ENCODE assay signal across 29 cellular contexts in genomic region chr2:100620481-100620880, GRCh38.
"Had no signal": no experiment of that assay in that cellular context is flagged by ENCODE, and none has a peak within 500 bp of the region (broad histone marks: within the 10 kb centered on the region; RNA-seq: fewer than 3 reads in every experiment).

No MANE protein-coding gene starts in this region.

- H3K9me3 ChIP-seq: left lung, lower lobe of right lung, mucosa of descending colon, ovary, prostate gland, transverse colon, upper lobe of right lung had no signal

- H3K27ac ChIP-seq: left lung, lower lobe of right lung, ovary, prostate gland, skin epidermis, transverse colon, upper lobe of right lung had no signal

- ATAC-seq: left colon; left lung; lower lobe of right lung; mucosa of descending colon; naive thymus-derived CD4-positive, alpha-beta T cell; right cardiac atrium; sciatic nerve; stimulated activated memory B cell treated with anti-CD40 and anti-IgM and Interleukin-4, amounts not matched to agents 10 μg/mL and 1 μg/mL and 100 μg/mL, for 72 hours; stimulated activated naive CD8-positive, alpha-beta T cell treated with anti-CD3 and anti-CD28 coated beads, Interleukin-15, amount 100 ng/mL, for 72 hours; upper lobe of right lung had no signal

- H3K36me3 ChIP-seq: left lung, lower lobe of right lung, ovary, prostate gland, transverse colon, upper lobe of right lung had no signal

- DNase-seq: hypothalamus; immature natural killer cell; kidney; left colon; left lung; lower lobe of right lung; mammary epithelial cell; mesenchymal stem cell; midbrain; mucosa of descending colon; naive thymus-derived CD4-positive, alpha-beta T cell; ovary; retina; stimulated activated CD4-positive, alpha-beta T cell treated with anti-CD3 and anti-CD28 coated beads, Interleukin-1b, Interleukin-23, amount 100 ng/mL, for 48 hours; stimulated activated CD4-positive, alpha-beta T cell treated with anti-CD3 and anti-CD28 coated beads, Interleukin-2, amount 100 ng/mL, for 48 hours; stimulated activated CD4-positive, alpha-beta T cell treated with anti-CD3 and anti-CD28 coated beads, Interleukin-4, amount 100 ng/mL, for 4 hours; stimulated activated CD8-positive, alpha-beta memory T cell treated with anti-CD3 and anti-CD28 coated beads, Interleukin-4, amount 100 ng/mL, for 48 hours; stimulated activated naive CD4-positive, alpha-beta T cell treated with Interleukin-2 at 50 U/mL for 16 hours; stimulated activated naive CD8-positive, alpha-beta T cell treated with anti-CD3 and anti-CD28 coated beads, Interleukin-15, amount 100 ng/mL, for 72 hours; substantia nigra; transverse colon had no signal

- FAIRE-seq: islet of Langerhans, kidney, urothelium cell line had no signal

- H3K4me3 ChIP-seq: left lung, lower lobe of right lung, mucosa of descending colon, ovary, prostate gland, skin epidermis, transverse colon, upper lobe of right lung had no signal

- H3K27me3 ChIP-seq: left lung, ovary, transverse colon, upper lobe of right lung had no signal

- H3K4me1 ChIP-seq: left lung, lower lobe of right lung, prostate gland, transverse colon, upper lobe of right lung had no signal
